In genomic region chr18:75455249-75456183, GRCh38 we compare ENCODE assay signal across 8 cellular contexts. TPM values are rescaled to one million over a fixed set of nuclear protein-coding genes. Genes with fewer than 3 reads are reported as not detected.
DNase-seq lines count a peak whose midpoint lies in the region; ATAC-seq lines count a peak whose summit lies in the region.

No MANE protein-coding gene starts in this region.

- peak; percentile 30 to 41 for ATAC-seq in activated naive CD4-positive, alpha-beta T cell treated with anti-CD3 and anti-CD28 coated beads, Interleukin-2, amount 50 U/mL, for 72 hours
- no peak for ATAC-seq in GM18498 (IDR thresholded peaks at IDR 0.05; ENCODE audit: unreplicated experiment)

- no peak overlapping the region for H3K27ac Mint-ChIP-seq in activated naive CD4-positive, alpha-beta T cell treated with anti-CD3 and anti-CD28 coated beads, Interleukin-2, amount 50 U/mL, for 72 hours

- H3K27ac ChIP-seq in rectal smooth muscle tissue (ENCODE audit: low read depth, low read length) = peak overlapping the region; percentile 55

- no peaks in the 10 kb centered on the region for H3K36me3 ChIP-seq in rectal smooth muscle tissue (ENCODE audit: control insufficient read depth, insufficient read depth, low read length)

- H3K9ac ChIP-seq in rectal smooth muscle tissue (ENCODE audit: low read length) = no peak overlapping the region

- H3K27me3 ChIP-seq in rectal smooth muscle tissue (ENCODE audit: control insufficient read depth, insufficient read depth, low read length) = peaks cover 7% of the 10 kb centered on the region

- H3K4me3 ChIP-seq in rectal smooth muscle tissue (ENCODE audit: low read length) = peak overlapping the region; percentile 61

- H3K36me3 Mint-ChIP-seq in activated naive CD4-positive, alpha-beta T cell treated with anti-CD3 and anti-CD28 coated beads, Interleukin-2, amount 50 U/mL, for 72 hours = peaks cover 12 to 30% of the 10 kb centered on the region in 2 donors

- DNase-seq in EL (peak; percentile 26), hepatic stellate cell (ENCODE audit: low spot score) (peak; percentile 16), OCI-M2 (lab: John Stamatoyannopoulos, UW; ENCODE audit: unreplicated experiment) (no peak), activated gamma-delta T cell treated with Interleukin-2 at 50 U/mL for 16 hours (no peak), hippocampal formation (lab: John Stamatoyannopoulos, UW) (no peak)
- DNase-seq in activated naive CD4-positive, alpha-beta T cell treated with anti-CD3 and anti-CD28 coated beads, Interleukin-2, amount 50 U/mL, for 72 hours (ENCODE audit: low spot score in 2 of 2) = no peak

- H3K4me1 ChIP-seq in rectal smooth muscle tissue (ENCODE audit: control insufficient read depth, insufficient read depth, low read length) = peaks cover 2% of the 10 kb centered on the region

- H3K9me3 Mint-ChIP-seq in activated naive CD4-positive, alpha-beta T cell treated with anti-CD3 and anti-CD28 coated beads, Interleukin-2, amount 50 U/mL, for 72 hours = peaks cover 0 to 19% of the 10 kb centered on the region in 2 donors

RNA-seq across cellular contexts. Expression of gene SMIM21, which starts 28.0 kb away (rescaled TPM):
- not detected for total RNA-seq in activated naive CD4-positive, alpha-beta T cell treated with anti-CD3 and anti-CD28 coated beads, Interleukin-2, amount 50 U/mL, for 72 hours

Comparison
In these comparisons a context has a peak if more than half of its experiments do, and no peak if none do; other contexts are left out.
1. DNase-seq: peak in EL (single experiment) and hepatic stellate cell (single experiment); none in activated naive CD4-positive, alpha-beta T cell treated with anti-CD3 and anti-CD28 coated beads, Interleukin-2, amount 50 U/mL, for 72 hours (0 of 2), OCI-M2 (single experiment), activated gamma-delta T cell treated with Interleukin-2 at 50 U/mL for 16 hours (single experiment) and hippocampal formation (0 of 2).